ENCODE assay signal across 1 cellular context in genomic region chr12:47417960-47418359, GRCh38.
TF ChIP-seq lines count a peak whose summit lies in the region.

No MANE protein-coding gene starts in this region.

TF ChIP-seq in neural cell, 6 proteins besides CTCF, POLR2A, EP300 and RAD21:
- TF ChIP-seq, protein P1, sequence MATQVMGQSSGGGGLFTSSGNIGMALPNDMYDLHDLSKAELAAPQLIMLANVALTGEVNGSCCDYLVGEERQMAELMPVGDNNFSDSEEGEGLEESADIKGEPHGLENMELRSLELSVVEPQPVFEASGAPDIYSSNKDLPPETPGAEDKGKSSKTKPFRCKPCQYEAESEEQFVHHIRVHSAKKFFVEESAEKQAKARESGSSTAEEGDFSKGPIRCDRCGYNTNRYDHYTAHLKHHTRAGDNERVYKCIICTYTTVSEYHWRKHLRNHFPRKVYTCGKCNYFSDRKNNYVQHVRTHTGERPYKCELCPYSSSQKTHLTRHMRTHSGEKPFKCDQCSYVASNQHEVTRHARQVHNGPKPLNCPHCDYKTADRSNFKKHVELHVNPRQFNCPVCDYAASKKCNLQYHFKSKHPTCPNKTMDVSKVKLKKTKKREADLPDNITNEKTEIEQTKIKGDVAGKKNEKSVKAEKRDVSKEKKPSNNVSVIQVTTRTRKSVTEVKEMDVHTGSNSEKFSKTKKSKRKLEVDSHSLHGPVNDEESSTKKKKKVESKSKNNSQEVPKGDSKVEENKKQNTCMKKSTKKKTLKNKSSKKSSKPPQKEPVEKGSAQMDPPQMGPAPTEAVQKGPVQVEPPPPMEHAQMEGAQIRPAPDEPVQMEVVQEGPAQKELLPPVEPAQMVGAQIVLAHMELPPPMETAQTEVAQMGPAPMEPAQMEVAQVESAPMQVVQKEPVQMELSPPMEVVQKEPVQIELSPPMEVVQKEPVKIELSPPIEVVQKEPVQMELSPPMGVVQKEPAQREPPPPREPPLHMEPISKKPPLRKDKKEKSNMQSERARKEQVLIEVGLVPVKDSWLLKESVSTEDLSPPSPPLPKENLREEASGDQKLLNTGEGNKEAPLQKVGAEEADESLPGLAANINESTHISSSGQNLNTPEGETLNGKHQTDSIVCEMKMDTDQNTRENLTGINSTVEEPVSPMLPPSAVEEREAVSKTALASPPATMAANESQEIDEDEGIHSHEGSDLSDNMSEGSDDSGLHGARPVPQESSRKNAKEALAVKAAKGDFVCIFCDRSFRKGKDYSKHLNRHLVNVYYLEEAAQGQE (IDR thresholded peaks at IDR 0.05; ENCODE audit: borderline replicate concordance): no peak
- TF ChIP-seq EZH2 (IDR thresholded peaks at IDR 0.05; ENCODE audit: borderline replicate concordance, insufficient read depth, low read length, poor library complexity, severe bottlenecking) (no peak), MXI1 (conservative IDR thresholded peaks at IDR 0.05; ENCODE audit: poor library complexity, severe bottlenecking) (no peak), SMC3 (conservative IDR thresholded peaks at IDR 0.05; ENCODE audit: poor library complexity) (no peak)
